28 cellular contexts compared by ENCODE assay signal in the genomic region with DNA sequence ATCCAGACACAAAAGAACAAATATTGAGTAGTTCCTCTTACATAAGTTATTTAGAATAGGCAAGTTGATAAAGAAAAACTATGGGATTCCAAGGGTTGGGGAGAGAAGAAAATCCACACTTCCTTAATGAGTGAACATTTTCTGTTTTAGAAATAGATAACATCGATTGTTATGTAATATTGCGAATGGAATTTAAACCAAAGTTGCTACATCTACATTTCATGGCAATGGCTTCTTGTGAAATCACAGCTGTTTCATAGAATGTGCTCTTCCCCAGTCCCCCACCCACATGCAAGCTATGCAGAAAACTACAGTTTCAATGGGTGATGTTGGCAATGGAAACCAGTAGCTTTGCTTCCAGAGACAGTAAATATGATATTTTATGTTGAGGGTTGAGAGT.
"Had no signal": no experiment of that assay in that cellular context is flagged by ENCODE, and none has a peak within 500 bp of the region (broad histone marks: within the 10 kb centered on the region; RNA-seq: fewer than 3 reads in every experiment).

No MANE protein-coding gene starts in this region.

- H3K27me3 ChIP-seq: brain microvascular endothelial cell, esophagus muscularis mucosa had no signal

- H3K36me3 ChIP-seq: brain microvascular endothelial cell, esophagus muscularis mucosa had no signal

- H3K4me1 ChIP-seq: esophagus muscularis mucosa had no signal

- H3K27ac ChIP-seq: brain microvascular endothelial cell, esophagus muscularis mucosa had no signal

- H3K4me3 ChIP-seq: esophagus muscularis mucosa had no signal

- DNase-seq: activated CD4-positive, alpha-beta memory T cell treated with anti-CD3 and anti-CD28 coated beads for 36 hours; activated CD4-positive, alpha-beta T cell treated with anti-CD3 and anti-CD28 coated beads for 36 hours; activated CD4-positive, alpha-beta T cell treated with anti-CD3 and anti-CD28 coated beads, Interleukin-2, amount 10 ng/mL, durations not matched to agents 24 days and 14 days; activated CD4-positive, CD25-positive, alpha-beta regulatory T cell; activated CD4-positive, CD25-positive, alpha-beta regulatory T cell treated with anti-CD3 and anti-CD28 coated beads, Interleukin-2, amount 50 U/mL, for 72 hours; activated CD8-positive, alpha-beta memory T cell treated with anti-CD3 and anti-CD28 coated beads, Interleukin-2, amount 10 ng/mL, durations not matched to agents 7 days and 5 days; activated CD8-positive, alpha-beta memory T cell treated with anti-CD3 and anti-CD28 coated beads, Interleukin-2, amount 50 U/mL, for 4 hours; activated CD8-positive, alpha-beta T cell treated with anti-CD3 and anti-CD28 coated beads, Interleukin-2, amount 10 ng/mL, durations not matched to agents 7 days and 5 days; activated effector memory CD4-positive, alpha-beta T cell treated with anti-CD3 and anti-CD28 coated beads, Interleukin-2, amount 50 U/mL, for 16 hours; activated naive CD4-positive, alpha-beta T cell treated with anti-CD3 and anti-CD28 coated beads for 36 hours; activated naive CD8-positive, alpha-beta T cell treated with anti-CD3 and anti-CD28 coated beads, Interleukin-2, amount 10 ng/mL, durations not matched to agents 7 days and 5 days; activated T-cell treated with anti-CD3 and anti-CD28 coated beads, Interleukin-2, amount 50 U/mL, for 1 hour; activated T-cell treated with anti-CD3 and anti-CD28 coated beads, Interleukin-2, amount 50 U/mL, for 48 hours; amniotic stem cell; anterior cingulate cortex; brain microvascular endothelial cell; cortex of kidney; dermis blood vessel endothelial cell; effector CD4-positive, alpha-beta T cell; effector memory CD8-positive, alpha-beta T cell; erythroblast; head of caudate nucleus; hippocampal formation; T-helper 1 cell; T-helper 17 cell; T1000 had no signal

- ATAC-seq: activated CD4-positive, alpha-beta T cell treated with anti-CD3 and anti-CD28 coated beads for 36 hours; activated CD8-positive, alpha-beta memory T cell treated with anti-CD3 and anti-CD28 coated beads, Interleukin-2, amount 10 ng/mL, durations not matched to agents 7 days and 5 days; activated CD8-positive, alpha-beta T cell treated with anti-CD3 and anti-CD28 coated beads, Interleukin-2, amount 10 ng/mL, durations not matched to agents 7 days and 5 days; activated naive CD4-positive, alpha-beta T cell treated with anti-CD3 and anti-CD28 coated beads, Interleukin-2, amount 50 U/mL, for 72 hours; effector memory CD8-positive, alpha-beta T cell; T-helper 17 cell had no signal
